8 cellular contexts compared by ENCODE assay signal in the genomic region with DNA sequence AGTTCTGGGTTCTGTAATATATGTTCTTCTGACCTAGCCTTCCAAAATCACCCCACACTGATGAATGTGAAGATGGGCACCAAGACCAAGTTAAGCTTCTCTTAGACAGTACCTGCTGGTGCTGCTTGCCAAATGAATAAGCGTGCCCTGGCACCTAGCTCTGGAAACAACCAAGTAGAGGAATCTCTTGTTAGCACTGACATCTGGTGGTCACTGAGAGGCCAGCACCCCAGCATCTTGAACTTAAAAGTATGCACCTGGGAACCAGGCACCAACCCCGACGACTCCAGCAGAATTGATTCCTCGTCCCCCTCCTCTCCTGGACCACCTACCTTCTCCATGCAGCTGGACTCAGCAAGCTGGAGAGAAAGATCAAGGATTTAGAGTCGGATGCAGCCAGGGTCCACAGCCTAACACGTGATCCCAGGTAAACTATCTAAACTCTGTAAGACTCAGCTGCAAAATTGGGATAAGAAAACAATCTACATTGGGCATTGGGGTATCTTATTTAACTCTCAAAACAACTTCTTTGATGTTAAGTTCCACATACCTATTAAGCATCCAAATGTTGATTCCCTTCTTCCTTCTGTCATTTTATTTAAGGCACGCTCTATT.
A peak's percentile ranks its signal among the peaks of the same experiment; 100 is the strongest.
DNase-seq lines count a peak whose midpoint lies in the region; ATAC-seq and TF ChIP-seq lines count a peak whose summit lies in the region.

No MANE protein-coding gene starts in this region.

- H3K27ac ChIP-seq in heart right ventricle, result no peak overlapping the region

- H3K4me3 ChIP-seq in heart right ventricle, result no peak overlapping the region
- H3K4me3 ChIP-seq in retinal pigment epithelial cell (ENCODE audit: low read length), result no peak overlapping the region

- H3K36me3 ChIP-seq in heart right ventricle, result no peaks in the 10 kb centered on the region

- peak; percentile 27 to 71 (median 64) for TF ChIP-seq CTCF in heart right ventricle (IDR thresholded peaks at IDR 0.05)
- peak; percentile 87 for TF ChIP-seq CTCF in retinal pigment epithelial cell (conservative IDR thresholded peaks at IDR 0.05; ENCODE audit: low read depth, low read length)

- ATAC-seq in GM18502 (IDR thresholded peaks at IDR 0.05; ENCODE audit: poor library complexity, unreplicated experiment) (peak; percentile 61), HG03342 (IDR thresholded peaks at IDR 0.05; ENCODE audit: unreplicated experiment) (peak; percentile 44), heart right ventricle (peak in 1 of 8 donors; percentile 38)

- 34 to 37% methylated on average over 7 of the region's 7 CpGs for WGBS in heart right ventricle, 2 donors

- intact Hi-C loops in heart right ventricle (cut with DNase I), result loop anchor here in 7 of 10 donors (1.0 to 10.0 kb wide), 7 partner anchors 171 to 451 kb away; a partner anchor contains a TSS

- peaks cover 5 to 35% (median 20%) of the 10 kb centered on the region in 9 donors for H3K4me1 ChIP-seq in heart right ventricle

- H3K9me3 ChIP-seq in heart right ventricle, result no peaks in the 10 kb centered on the region

- DNase-seq in Ammon's horn (ENCODE audit: low spot score) (peak; percentile 78), NOMO-1 treated with DMSO at 0.1 percent for 48 hours (lab: John Stamatoyannopoulos, UW; ENCODE audit: unreplicated experiment) (peak; percentile 66), heart right ventricle (peak; percentile 29 to 42), retinal pigment epithelial cell (ENCODE audit: low read depth) (peak; percentile 22), GOT3 (lab: John Stamatoyannopoulos, UW) (no peak)
- DNase-seq in activated naive CD4-positive, alpha-beta T cell treated with anti-CD3 and anti-CD28 coated beads, Interleukin-2, amount 50 U/mL, for 16 hours, result peak; percentile 40

- H3K27me3 ChIP-seq in heart right ventricle, result no peaks in the 10 kb centered on the region
